Comparison of ENCODE assay signal across 1 cellular context in genomic region chr11:86176165-86176884, GRCh38.
TF ChIP-seq lines count a peak whose summit lies in the region.

No MANE protein-coding gene starts in this region.

TF ChIP-seq in K562, 482 proteins besides CTCF, POLR2A, EP300 and RAD21 (continued from another document and continues in another):
- TF ChIP-seq, protein P1, sequence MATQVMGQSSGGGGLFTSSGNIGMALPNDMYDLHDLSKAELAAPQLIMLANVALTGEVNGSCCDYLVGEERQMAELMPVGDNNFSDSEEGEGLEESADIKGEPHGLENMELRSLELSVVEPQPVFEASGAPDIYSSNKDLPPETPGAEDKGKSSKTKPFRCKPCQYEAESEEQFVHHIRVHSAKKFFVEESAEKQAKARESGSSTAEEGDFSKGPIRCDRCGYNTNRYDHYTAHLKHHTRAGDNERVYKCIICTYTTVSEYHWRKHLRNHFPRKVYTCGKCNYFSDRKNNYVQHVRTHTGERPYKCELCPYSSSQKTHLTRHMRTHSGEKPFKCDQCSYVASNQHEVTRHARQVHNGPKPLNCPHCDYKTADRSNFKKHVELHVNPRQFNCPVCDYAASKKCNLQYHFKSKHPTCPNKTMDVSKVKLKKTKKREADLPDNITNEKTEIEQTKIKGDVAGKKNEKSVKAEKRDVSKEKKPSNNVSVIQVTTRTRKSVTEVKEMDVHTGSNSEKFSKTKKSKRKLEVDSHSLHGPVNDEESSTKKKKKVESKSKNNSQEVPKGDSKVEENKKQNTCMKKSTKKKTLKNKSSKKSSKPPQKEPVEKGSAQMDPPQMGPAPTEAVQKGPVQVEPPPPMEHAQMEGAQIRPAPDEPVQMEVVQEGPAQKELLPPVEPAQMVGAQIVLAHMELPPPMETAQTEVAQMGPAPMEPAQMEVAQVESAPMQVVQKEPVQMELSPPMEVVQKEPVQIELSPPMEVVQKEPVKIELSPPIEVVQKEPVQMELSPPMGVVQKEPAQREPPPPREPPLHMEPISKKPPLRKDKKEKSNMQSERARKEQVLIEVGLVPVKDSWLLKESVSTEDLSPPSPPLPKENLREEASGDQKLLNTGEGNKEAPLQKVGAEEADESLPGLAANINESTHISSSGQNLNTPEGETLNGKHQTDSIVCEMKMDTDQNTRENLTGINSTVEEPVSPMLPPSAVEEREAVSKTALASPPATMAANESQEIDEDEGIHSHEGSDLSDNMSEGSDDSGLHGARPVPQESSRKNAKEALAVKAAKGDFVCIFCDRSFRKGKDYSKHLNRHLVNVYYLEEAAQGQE (CRISPR knock-in tag; IDR thresholded peaks at IDR 0.05; ENCODE audit: low read depth), result no peak
- no peak for TF ChIP-seq BRCA1 (IDR thresholded peaks at IDR 0.05)
- no peak for TF ChIP-seq BRCA1 (CRISPR knock-in tag; IDR thresholded peaks at IDR 0.05)
- TF ChIP-seq, protein P2, sequence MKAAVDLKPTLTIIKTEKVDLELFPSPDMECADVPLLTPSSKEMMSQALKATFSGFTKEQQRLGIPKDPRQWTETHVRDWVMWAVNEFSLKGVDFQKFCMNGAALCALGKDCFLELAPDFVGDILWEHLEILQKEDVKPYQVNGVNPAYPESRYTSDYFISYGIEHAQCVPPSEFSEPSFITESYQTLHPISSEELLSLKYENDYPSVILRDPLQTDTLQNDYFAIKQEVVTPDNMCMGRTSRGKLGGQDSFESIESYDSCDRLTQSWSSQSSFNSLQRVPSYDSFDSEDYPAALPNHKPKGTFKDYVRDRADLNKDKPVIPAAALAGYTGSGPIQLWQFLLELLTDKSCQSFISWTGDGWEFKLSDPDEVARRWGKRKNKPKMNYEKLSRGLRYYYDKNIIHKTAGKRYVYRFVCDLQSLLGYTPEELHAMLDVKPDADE (conservative IDR thresholded peaks at IDR 0.05; ENCODE audit: control insufficient read depth, low read depth, low read length), result no peak
- TF ChIP-seq ATF6 (CRISPR knock-in tag; IDR thresholded peaks at IDR 0.05), result no peak
- no peak for TF ChIP-seq MCM7 (IDR thresholded peaks at IDR 0.05)
- peak; percentile 83 for TF ChIP-seq HDAC3 (IDR thresholded peaks at IDR 0.05; ENCODE audit: borderline replicate concordance, partially characterized antibody)
- TF ChIP-seq CEBPG (CRISPR knock-in tag; IDR thresholded peaks at IDR 0.05), result peak; percentile 97
- peak; percentile 83 to 95 for TF ChIP-seq CEBPG (tag; conservative IDR thresholded peaks at IDR 0.05 in 1 of 2, IDR thresholded peaks at IDR 0.05 in 1 of 2)
- peak; percentile 90 for TF ChIP-seq NCOA1 (IDR thresholded peaks at IDR 0.05; ENCODE audit: low read depth)
- TF ChIP-seq ZKSCAN3 (CRISPR knock-in tag; IDR thresholded peaks at IDR 0.05), result no peak
- no peak for TF ChIP-seq XRCC3 (IDR thresholded peaks at IDR 0.05)
- TF ChIP-seq, protein P3, sequence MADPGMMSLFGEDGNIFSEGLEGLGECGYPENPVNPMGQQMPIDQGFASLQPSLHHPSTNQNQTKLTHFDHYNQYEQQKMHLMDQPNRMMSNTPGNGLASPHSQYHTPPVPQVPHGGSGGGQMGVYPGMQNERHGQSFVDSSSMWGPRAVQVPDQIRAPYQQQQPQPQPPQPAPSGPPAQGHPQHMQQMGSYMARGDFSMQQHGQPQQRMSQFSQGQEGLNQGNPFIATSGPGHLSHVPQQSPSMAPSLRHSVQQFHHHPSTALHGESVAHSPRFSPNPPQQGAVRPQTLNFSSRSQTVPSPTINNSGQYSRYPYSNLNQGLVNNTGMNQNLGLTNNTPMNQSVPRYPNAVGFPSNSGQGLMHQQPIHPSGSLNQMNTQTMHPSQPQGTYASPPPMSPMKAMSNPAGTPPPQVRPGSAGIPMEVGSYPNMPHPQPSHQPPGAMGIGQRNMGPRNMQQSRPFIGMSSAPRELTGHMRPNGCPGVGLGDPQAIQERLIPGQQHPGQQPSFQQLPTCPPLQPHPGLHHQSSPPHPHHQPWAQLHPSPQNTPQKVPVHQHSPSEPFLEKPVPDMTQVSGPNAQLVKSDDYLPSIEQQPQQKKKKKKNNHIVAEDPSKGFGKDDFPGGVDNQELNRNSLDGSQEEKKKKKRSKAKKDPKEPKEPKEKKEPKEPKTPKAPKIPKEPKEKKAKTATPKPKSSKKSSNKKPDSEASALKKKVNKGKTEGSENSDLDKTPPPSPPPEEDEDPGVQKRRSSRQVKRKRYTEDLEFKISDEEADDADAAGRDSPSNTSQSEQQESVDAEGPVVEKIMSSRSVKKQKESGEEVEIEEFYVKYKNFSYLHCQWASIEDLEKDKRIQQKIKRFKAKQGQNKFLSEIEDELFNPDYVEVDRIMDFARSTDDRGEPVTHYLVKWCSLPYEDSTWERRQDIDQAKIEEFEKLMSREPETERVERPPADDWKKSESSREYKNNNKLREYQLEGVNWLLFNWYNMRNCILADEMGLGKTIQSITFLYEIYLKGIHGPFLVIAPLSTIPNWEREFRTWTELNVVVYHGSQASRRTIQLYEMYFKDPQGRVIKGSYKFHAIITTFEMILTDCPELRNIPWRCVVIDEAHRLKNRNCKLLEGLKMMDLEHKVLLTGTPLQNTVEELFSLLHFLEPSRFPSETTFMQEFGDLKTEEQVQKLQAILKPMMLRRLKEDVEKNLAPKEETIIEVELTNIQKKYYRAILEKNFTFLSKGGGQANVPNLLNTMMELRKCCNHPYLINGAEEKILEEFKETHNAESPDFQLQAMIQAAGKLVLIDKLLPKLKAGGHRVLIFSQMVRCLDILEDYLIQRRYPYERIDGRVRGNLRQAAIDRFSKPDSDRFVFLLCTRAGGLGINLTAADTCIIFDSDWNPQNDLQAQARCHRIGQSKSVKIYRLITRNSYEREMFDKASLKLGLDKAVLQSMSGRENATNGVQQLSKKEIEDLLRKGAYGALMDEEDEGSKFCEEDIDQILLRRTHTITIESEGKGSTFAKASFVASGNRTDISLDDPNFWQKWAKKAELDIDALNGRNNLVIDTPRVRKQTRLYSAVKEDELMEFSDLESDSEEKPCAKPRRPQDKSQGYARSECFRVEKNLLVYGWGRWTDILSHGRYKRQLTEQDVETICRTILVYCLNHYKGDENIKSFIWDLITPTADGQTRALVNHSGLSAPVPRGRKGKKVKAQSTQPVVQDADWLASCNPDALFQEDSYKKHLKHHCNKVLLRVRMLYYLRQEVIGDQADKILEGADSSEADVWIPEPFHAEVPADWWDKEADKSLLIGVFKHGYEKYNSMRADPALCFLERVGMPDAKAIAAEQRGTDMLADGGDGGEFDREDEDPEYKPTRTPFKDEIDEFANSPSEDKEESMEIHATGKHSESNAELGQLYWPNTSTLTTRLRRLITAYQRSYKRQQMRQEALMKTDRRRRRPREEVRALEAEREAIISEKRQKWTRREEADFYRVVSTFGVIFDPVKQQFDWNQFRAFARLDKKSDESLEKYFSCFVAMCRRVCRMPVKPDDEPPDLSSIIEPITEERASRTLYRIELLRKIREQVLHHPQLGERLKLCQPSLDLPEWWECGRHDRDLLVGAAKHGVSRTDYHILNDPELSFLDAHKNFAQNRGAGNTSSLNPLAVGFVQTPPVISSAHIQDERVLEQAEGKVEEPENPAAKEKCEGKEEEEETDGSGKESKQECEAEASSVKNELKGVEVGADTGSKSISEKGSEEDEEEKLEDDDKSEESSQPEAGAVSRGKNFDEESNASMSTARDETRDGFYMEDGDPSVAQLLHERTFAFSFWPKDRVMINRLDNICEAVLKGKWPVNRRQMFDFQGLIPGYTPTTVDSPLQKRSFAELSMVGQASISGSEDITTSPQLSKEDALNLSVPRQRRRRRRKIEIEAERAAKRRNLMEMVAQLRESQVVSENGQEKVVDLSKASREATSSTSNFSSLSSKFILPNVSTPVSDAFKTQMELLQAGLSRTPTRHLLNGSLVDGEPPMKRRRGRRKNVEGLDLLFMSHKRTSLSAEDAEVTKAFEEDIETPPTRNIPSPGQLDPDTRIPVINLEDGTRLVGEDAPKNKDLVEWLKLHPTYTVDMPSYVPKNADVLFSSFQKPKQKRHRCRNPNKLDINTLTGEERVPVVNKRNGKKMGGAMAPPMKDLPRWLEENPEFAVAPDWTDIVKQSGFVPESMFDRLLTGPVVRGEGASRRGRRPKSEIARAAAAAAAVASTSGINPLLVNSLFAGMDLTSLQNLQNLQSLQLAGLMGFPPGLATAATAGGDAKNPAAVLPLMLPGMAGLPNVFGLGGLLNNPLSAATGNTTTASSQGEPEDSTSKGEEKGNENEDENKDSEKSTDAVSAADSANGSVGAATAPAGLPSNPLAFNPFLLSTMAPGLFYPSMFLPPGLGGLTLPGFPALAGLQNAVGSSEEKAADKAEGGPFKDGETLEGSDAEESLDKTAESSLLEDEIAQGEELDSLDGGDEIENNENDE (IDR thresholded peaks at IDR 0.05; ENCODE audit: low read depth, low read length), result no peak
- TF ChIP-seq, protein P4, sequence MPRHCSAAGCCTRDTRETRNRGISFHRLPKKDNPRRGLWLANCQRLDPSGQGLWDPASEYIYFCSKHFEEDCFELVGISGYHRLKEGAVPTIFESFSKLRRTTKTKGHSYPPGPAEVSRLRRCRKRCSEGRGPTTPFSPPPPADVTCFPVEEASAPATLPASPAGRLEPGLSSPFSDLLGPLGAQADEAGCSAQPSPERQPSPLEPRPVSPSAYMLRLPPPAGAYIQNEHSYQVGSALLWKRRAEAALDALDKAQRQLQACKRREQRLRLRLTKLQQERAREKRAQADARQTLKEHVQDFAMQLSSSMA (CRISPR knock-in tag; IDR thresholded peaks at IDR 0.05), result no peak
- TF ChIP-seq MIER1 (IDR thresholded peaks at IDR 0.05; ENCODE audit: low read depth), result no peak
- TF ChIP-seq GATA2 (CRISPR knock-in tag; IDR thresholded peaks at IDR 0.05), result peak; percentile 76
- TF ChIP-seq SREBF1 (IDR thresholded peaks at IDR 0.05; ENCODE audit: borderline replicate concordance, low read depth, low read length), result no peak
- peak; percentile 97 for TF ChIP-seq SMARCA4 (IDR thresholded peaks at IDR 0.05)
- TF ChIP-seq, protein P5, sequence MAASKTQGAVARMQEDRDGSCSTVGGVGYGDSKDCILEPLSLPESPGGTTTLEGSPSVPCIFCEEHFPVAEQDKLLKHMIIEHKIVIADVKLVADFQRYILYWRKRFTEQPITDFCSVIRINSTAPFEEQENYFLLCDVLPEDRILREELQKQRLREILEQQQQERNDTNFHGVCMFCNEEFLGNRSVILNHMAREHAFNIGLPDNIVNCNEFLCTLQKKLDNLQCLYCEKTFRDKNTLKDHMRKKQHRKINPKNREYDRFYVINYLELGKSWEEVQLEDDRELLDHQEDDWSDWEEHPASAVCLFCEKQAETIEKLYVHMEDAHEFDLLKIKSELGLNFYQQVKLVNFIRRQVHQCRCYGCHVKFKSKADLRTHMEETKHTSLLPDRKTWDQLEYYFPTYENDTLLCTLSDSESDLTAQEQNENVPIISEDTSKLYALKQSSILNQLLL (CRISPR knock-in tag; IDR thresholded peaks at IDR 0.05; ENCODE audit: borderline replicate concordance), result no peak
- TF ChIP-seq CBX3 (IDR thresholded peaks at IDR 0.05; ENCODE audit: borderline replicate concordance in 1 of 2, low read length in 2 of 2), result peak in 1 of 2 experiments; percentile 42; a peak in 1 of 3 replicates
- TF ChIP-seq, protein P6, sequence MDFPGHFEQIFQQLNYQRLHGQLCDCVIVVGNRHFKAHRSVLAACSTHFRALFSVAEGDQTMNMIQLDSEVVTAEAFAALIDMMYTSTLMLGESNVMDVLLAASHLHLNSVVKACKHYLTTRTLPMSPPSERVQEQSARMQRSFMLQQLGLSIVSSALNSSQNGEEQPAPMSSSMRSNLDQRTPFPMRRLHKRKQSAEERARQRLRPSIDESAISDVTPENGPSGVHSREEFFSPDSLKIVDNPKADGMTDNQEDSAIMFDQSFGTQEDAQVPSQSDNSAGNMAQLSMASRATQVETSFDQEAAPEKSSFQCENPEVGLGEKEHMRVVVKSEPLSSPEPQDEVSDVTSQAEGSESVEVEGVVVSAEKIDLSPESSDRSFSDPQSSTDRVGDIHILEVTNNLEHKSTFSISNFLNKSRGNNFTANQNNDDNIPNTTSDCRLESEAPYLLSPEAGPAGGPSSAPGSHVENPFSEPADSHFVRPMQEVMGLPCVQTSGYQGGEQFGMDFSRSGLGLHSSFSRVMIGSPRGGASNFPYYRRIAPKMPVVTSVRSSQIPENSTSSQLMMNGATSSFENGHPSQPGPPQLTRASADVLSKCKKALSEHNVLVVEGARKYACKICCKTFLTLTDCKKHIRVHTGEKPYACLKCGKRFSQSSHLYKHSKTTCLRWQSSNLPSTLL (IDR thresholded peaks at IDR 0.05), result no peak; the same call in 1 of the 2 replicates
- TF ChIP-seq YY1 (IDR thresholded peaks at IDR 0.05; ENCODE audit: borderline replicate concordance in 1 of 3, control insufficient read depth in 1 of 3, extremely low read depth in 1 of 3, insufficient read depth in 3 of 3, insufficient read length in 1 of 3, insufficient replicate concordance in 2 of 3, low read depth in 1 of 3, low read length in 2 of 3), result no peak
- TF ChIP-seq GTF2F1 (IDR thresholded peaks at IDR 0.05; ENCODE audit: low read depth, low read length), result no peak
- TF ChIP-seq, protein P7, sequence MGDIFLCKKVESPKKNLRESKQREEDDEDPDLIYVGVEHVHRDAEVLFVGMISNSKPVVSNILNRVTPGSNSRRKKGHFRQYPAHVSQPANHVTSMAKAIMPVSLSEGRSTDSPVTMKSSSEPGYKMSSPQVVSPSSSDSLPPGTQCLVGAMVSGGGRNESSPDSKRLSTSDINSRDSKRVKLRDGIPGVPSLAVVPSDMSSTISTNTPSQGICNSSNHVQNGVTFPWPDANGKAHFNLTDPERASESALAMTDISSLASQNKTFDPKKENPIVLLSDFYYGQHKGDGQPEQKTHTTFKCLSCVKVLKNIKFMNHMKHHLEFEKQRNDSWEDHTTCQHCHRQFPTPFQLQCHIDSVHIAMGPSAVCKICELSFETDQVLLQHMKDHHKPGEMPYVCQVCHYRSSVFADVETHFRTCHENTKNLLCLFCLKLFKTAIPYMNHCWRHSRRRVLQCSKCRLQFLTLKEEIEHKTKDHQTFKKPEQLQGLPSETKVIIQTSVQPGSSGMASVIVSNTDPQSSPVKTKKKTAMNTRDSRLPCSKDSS (IDR thresholded peaks at IDR 0.05; ENCODE audit: low read depth, partially characterized antibody), result no peak
- peak; percentile 90; the same call in 1 of the 2 replicates for TF ChIP-seq NBN (IDR thresholded peaks at IDR 0.05; ENCODE audit: low read depth)
- TF ChIP-seq RFX5 (IDR thresholded peaks at IDR 0.05; ENCODE audit: low read depth, low read length), result no peak
- TF ChIP-seq SMARCA5 (IDR thresholded peaks at IDR 0.05), result no peak
